ENCODE assay signal across 20 cellular contexts in the genomic region with DNA sequence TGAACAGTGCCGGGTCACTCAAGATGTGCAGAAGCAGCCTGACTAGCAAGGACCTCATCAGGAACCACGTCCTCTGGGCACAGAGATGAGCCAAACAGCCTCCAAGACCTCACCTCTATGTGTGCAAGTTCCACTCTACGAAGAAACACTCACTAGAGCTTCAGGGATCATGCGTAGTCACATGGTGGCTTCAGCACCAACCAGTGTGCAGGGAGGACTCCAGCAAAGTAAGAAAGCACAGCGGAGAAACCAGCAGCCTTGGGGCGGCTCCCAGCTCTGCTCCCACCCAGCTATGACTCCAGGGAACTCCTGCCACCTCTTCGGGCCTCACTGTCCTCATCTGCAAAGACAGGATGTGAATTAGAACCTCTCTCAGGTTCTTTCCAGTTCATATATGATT. TPM values are rescaled to one million over a fixed set of nuclear protein-coding genes. Genes with fewer than 3 reads are reported as not detected.
DNase-seq lines count a peak whose midpoint lies in the region; ATAC-seq and TF ChIP-seq lines count a peak whose summit lies in the region.
"Had no signal": no experiment of that assay in that cellular context is flagged by ENCODE, and none has a peak within 500 bp of the region (broad histone marks: within the 10 kb centered on the region; RNA-seq: fewer than 3 reads in every experiment).

No MANE protein-coding gene starts in this region.

- TF ChIP-seq CTCF in GM23338 (conservative IDR thresholded peaks at IDR 0.05; ENCODE audit: low read depth in 2 of 2) (no peak), WTC11 (IDR thresholded peaks at IDR 0.05) (no peak), endodermal cell (conservative IDR thresholded peaks at IDR 0.05) (no peak), spleen (IDR thresholded peaks at IDR 0.05 in 8 of 11, conservative IDR thresholded peaks at IDR 0.05 in 3 of 11) (no peak), GM10248 (IDR thresholded peaks at IDR 0.05; ENCODE audit: control extremely low read depth, extremely low read depth, low read depth, missing control alignments) (no peak)

- no peaks in the 10 kb centered on the region for H3K9me3 ChIP-seq in endodermal cell (ENCODE audit: control insufficient read depth, low read length)
- no peaks in the 10 kb centered on the region for H3K9me3 ChIP-seq in spleen
- H3K9me3 ChIP-seq: SK-N-SH had no signal

- H3K9me2 ChIP-seq in GM23338 (ENCODE audit: insufficient read depth) = no peaks in the 10 kb centered on the region
- H3K9me2 ChIP-seq: SK-N-SH had no signal

- H2AFZ ChIP-seq in GM23338 = peak overlapping the region; percentile 5; the same call in 1 of the 2 replicates

- H3K27ac ChIP-seq in GM23338 (ENCODE audit: low read depth) (no peak overlapping the region), endodermal cell (ENCODE audit: low read depth, low read length) (peak overlapping the region; percentile 81), spleen (no peak overlapping the region)

- H3K79me2 ChIP-seq in GM23338 (replicated peaks; ENCODE audit: insufficient read depth) = no peaks in the 10 kb centered on the region

- H3K9me3 Mint-ChIP-seq in GM23338 (no peaks in the 10 kb centered on the region), WTC11 (no peaks in the 10 kb centered on the region), endodermal cell (no peaks in the 10 kb centered on the region)
- no peaks in the 10 kb centered on the region for H3K9me3 Mint-ChIP-seq in stimulated activated naive CD8-positive, alpha-beta T cell treated with anti-CD3 and anti-CD28 coated beads, Interleukin-15, amount 100 ng/mL, for 72 hours
- H3K9me3 Mint-ChIP-seq: CD8-positive, alpha-beta memory T cell had no signal

- 77 to 93% methylated on average over 5 to 7 of the region's 7 CpGs for WGBS in endodermal cell (ENCODE audit: insufficient coverage in 1 of 2, insufficient read length in 1 of 2), 2 experiments
- WGBS in spleen, 5 donors = 70 to 81% (median 73%) methylated on average over 6 to 7 of the region's 7 CpGs

- H3K36me3 ChIP-seq in GM23338 (ENCODE audit: insufficient read depth) = no peaks in the 10 kb centered on the region
- no peaks in the 10 kb centered on the region for H3K36me3 ChIP-seq in endodermal cell (ENCODE audit: control insufficient read depth, insufficient read depth, low read length)
- no peaks in the 10 kb centered on the region for H3K36me3 ChIP-seq in spleen

- H3K27ac Mint-ChIP-seq in GM23338 (no peak overlapping the region), WTC11 (no peak overlapping the region), endodermal cell (no peak overlapping the region)
- H3K27ac Mint-ChIP-seq in stimulated activated naive CD8-positive, alpha-beta T cell treated with anti-CD3 and anti-CD28 coated beads, Interleukin-15, amount 100 ng/mL, for 72 hours = no peak overlapping the region

- no peak overlapping the region for H3K9ac ChIP-seq in endodermal cell (ENCODE audit: extremely low read depth, low read length, poor library complexity, severe bottlenecking)
- H3K9ac ChIP-seq: SK-N-SH had no signal

- TF ChIP-seq POLR2A in spleen (IDR thresholded peaks at IDR 0.05) = no peak

- ATAC-seq in GM23338 = no peak
- ATAC-seq in WTC11 = no peak; the same call in 1 of the 2 replicates
- ATAC-seq in stimulated activated naive CD8-positive, alpha-beta T cell treated with anti-CD3 and anti-CD28 coated beads, Interleukin-15, amount 100 ng/mL, for 72 hours = no peak

- CTCF ChIA-PET in WTC11 (lab: Charles Lee) (interaction anchor here (1.0 to 4.8 kb wide), 7 partner anchors 11 to 95 kb away, joined by 3 to 16 read pairs (median 4); no protein-coding TSS in a partner anchor), GM10248 (lab: Yijun Ruan, JAX) (interaction anchor here (0.7 to 2.2 kb wide), 3 partner anchors 15 to 55 kb away, joined by 3 to 6 read pairs (median 3); no protein-coding TSS in a partner anchor)

- intact Hi-C loops in spleen (cut with DNase I; ENCODE audit: low total_unique reads) = no loop called here

- peaks cover 2% of the 10 kb centered on the region for H3K27me3 Mint-ChIP-seq in GM23338 (ENCODE audit: insufficient read depth, low read depth, poor library complexity)
- H3K27me3 Mint-ChIP-seq in WTC11 (ENCODE audit: low read depth) = no peaks in the 10 kb centered on the region
- no peaks in the 10 kb centered on the region for H3K27me3 Mint-ChIP-seq in endodermal cell (ENCODE audit: insufficient read depth)
- H3K27me3 Mint-ChIP-seq in stimulated activated naive CD8-positive, alpha-beta T cell treated with anti-CD3 and anti-CD28 coated beads, Interleukin-15, amount 100 ng/mL, for 72 hours = peaks cover 4% of the 10 kb centered on the region

- H3K4me1 Mint-ChIP-seq in GM23338 (peaks cover 6% of the 10 kb centered on the region; the same call in 2 of the 3 replicates), WTC11 (peaks cover 3% of the 10 kb centered on the region; the same call in 1 of the 2 replicates), endodermal cell (peaks cover 6% of the 10 kb centered on the region)
- H3K4me1 Mint-ChIP-seq in stimulated activated naive CD8-positive, alpha-beta T cell treated with anti-CD3 and anti-CD28 coated beads, Interleukin-15, amount 100 ng/mL, for 72 hours = no peaks in the 10 kb centered on the region
- H3K4me1 Mint-ChIP-seq: CD8-positive, alpha-beta memory T cell had no signal

- H3K4me3 ChIP-seq in GM23338 = no peak overlapping the region
- no peak overlapping the region for H3K4me3 ChIP-seq in endodermal cell (ENCODE audit: low read length)
- no peak overlapping the region for H3K4me3 ChIP-seq in spleen

- H3F3A ChIP-seq in GM23338 (replicated peaks; ENCODE audit: low read depth) = no peaks in the 10 kb centered on the region

- H3K36me3 Mint-ChIP-seq in GM23338 (ENCODE audit: low read depth) = no peaks in the 10 kb centered on the region
- H3K36me3 Mint-ChIP-seq in WTC11 = no peaks in the 10 kb centered on the region
- H3K36me3 Mint-ChIP-seq in endodermal cell (ENCODE audit: low read depth) = no peaks in the 10 kb centered on the region
- H3K36me3 Mint-ChIP-seq: CD8-positive, alpha-beta memory T cell had no signal

- H3K4me3 Mint-ChIP-seq in GM23338 = no peak overlapping the region
- no peak overlapping the region for H3K4me3 Mint-ChIP-seq in WTC11
- H3K4me3 Mint-ChIP-seq in endodermal cell = no peak overlapping the region
- H3K4me3 Mint-ChIP-seq in stimulated activated naive CD8-positive, alpha-beta T cell treated with anti-CD3 and anti-CD28 coated beads, Interleukin-15, amount 100 ng/mL, for 72 hours = no peak overlapping the region
- H3K4me3 Mint-ChIP-seq: CD8-positive, alpha-beta memory T cell had no signal

- no peak for DNase-seq in GM23338 (ENCODE audit: low spot score)
- no peak for DNase-seq in WTC11 (ENCODE audit: low spot score)
- no peak for DNase-seq in endodermal cell
- peak; percentile 34 for DNase-seq in spleen
- no peak for DNase-seq in activated CD8-positive, alpha-beta memory T cell treated with anti-CD3 and anti-CD28 coated beads, Interleukin-2, amount 50 U/mL, for 4 hours
- no peak for DNase-seq in stimulated activated naive CD8-positive, alpha-beta T cell treated with anti-CD3 and anti-CD28 coated beads, Interleukin-15, amount 100 ng/mL, for 72 hours
- DNase-seq in GM10248 (ENCODE audit: extremely low spot score) = no peak
- DNase-seq: C1 segment of cervical spinal cord; Calu3; CD8-positive, alpha-beta memory T cell; H7; KBM-7; MM.1S; NCI-H1048; NCI-H1417 treated with DMSO at 0.1 percent for 48 hours; NCI-H1930; NCI-H774; NK-92 treated with Interleukin-12 subunit alpha and Interleukin-12 subunit beta, amount 100 ng/mL, for 24 hours; SIG-M5; SK-N-SH had no signal

- H3K4me2 ChIP-seq in GM23338 = no peak overlapping the region
- H3K4me2 ChIP-seq: SK-N-SH had no signal

- H3K27me3 ChIP-seq in GM23338 (ENCODE audit: insufficient read depth) = no peaks in the 10 kb centered on the region
- no peaks in the 10 kb centered on the region for H3K27me3 ChIP-seq in endodermal cell (ENCODE audit: control insufficient read depth, insufficient read depth, low read length, poor library complexity, severe bottlenecking)
- peaks cover 0 to 32% (median 0%) of the 10 kb centered on the region in 7 donors for H3K27me3 ChIP-seq in spleen (replicated peaks in 1 of 7)

- POLR2A ChIA-PET in WTC11 (lab: Charles Lee) (interaction anchor here (0.7 kb wide), 1 partner anchor 94 kb away, joined by 3 read pairs; no protein-coding TSS in a partner anchor), GM10248 (lab: Yijun Ruan, JAX) (no interaction called here)

- no peaks in the 10 kb centered on the region for H4K20me1 ChIP-seq in GM23338 (replicated peaks; ENCODE audit: insufficient read depth)

- H3K4me1 ChIP-seq in GM23338 (ENCODE audit: insufficient read depth) = peaks cover 3% of the 10 kb centered on the region; the same call in 1 of the 2 replicates
- no peaks in the 10 kb centered on the region for H3K4me1 ChIP-seq in endodermal cell (ENCODE audit: control insufficient read depth, insufficient read depth, low read length)
- no peaks in the 10 kb centered on the region for H3K4me1 ChIP-seq in spleen

TF ChIP-seq in GM23338, 12 proteins besides CTCF, POLR2A, EP300 and RAD21 (continues in another document):
- TF ChIP-seq EZH2 (IDR thresholded peaks at IDR 0.05; ENCODE audit: low read depth, unreplicated experiment) (no peak), JUNB (IDR thresholded peaks at IDR 0.05; ENCODE audit: unreplicated experiment) (no peak)

TF ChIP-seq in WTC11, 78 proteins besides CTCF, POLR2A, EP300 and RAD21:
- no peak for TF ChIP-seq OVOL2 (CRISPR knock-in tag; IDR thresholded peaks at IDR 0.05; ENCODE audit: borderline replicate concordance)
- TF ChIP-seq, protein P1, sequence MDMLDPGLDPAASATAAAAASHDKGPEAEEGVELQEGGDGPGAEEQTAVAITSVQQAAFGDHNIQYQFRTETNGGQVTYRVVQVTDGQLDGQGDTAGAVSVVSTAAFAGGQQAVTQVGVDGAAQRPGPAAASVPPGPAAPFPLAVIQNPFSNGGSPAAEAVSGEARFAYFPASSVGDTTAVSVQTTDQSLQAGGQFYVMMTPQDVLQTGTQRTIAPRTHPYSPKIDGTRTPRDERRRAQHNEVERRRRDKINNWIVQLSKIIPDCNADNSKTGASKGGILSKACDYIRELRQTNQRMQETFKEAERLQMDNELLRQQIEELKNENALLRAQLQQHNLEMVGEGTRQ (CRISPR knock-in tag; IDR thresholded peaks at IDR 0.05) = peak; percentile 33; the same call in 1 of the 2 replicates

RNA-seq across cellular contexts. Expression of a gene that starts 58.3 kb away (rescaled TPM):
- 1.7 and 2.0 TPM in 2 replicates for total RNA-seq in GM23338 (2014; rRNA removed; shearing (Covaris generic))
- polyA plus RNA-seq in GM23338 (2016; fragmentation: Nextera tagmentation; extraction: Ambion mirVana) = 0.37 and 0.76 TPM in 2 replicates
- 1.1 to 1.6 TPM (median 1.4 TPM) in 3 replicates for total RNA-seq in WTC11 (2021)
- total RNA-seq in endodermal cell = 1 to 10 TPM in 1 of 2 donors, under 1 TPM in 1; 0.97 to 2.4 TPM
- 22.5 TPM for polyA plus RNA-seq in endodermal cell (2013, experiment 1 of 2)
- polyA plus RNA-seq in endodermal cell (2013, experiment 2 of 2) = 23.2 TPM
- under 1 TPM; 0.19 to 0.82 (median 0.64) TPM for total RNA-seq in spleen
- polyA plus RNA-seq in spleen = under 1 TPM; 0.11 to 0.52 (median 0.29) TPM
- total RNA-seq: Calu3 had no signal
